Comparison of ENCODE assay signal across 8 cellular contexts in genomic region chr9:123353984-123354591, GRCh38.
DNase-seq lines count a peak whose midpoint lies in the region; ATAC-seq lines count a peak whose summit lies in the region.

No MANE protein-coding gene starts in this region.

- H3K27me3 ChIP-seq in HAP-1 (ENCODE audit: low read depth) = peaks cover 16% of the 10 kb centered on the region

- no peaks in the 10 kb centered on the region for H3K9me3 Mint-ChIP-seq in memory B cell
- no peaks in the 10 kb centered on the region for H3K9me3 Mint-ChIP-seq in stimulated activated naive B cell treated with anti-CD40 and anti-IgM and Interleukin-4, amounts not matched to agents 10 μg/mL and 1 μg/mL and 100 μg/mL, for 72 hours

- in situ Hi-C loops in HAP-1 (cut with MboI; ENCODE audit: low sequenced_read_pairs) = loop anchor here (5.0 to 25.0 kb wide), 3 partner anchors 33 to 1242 kb away; no protein-coding TSS in a partner anchor

- H3K36me3 ChIP-seq in HAP-1 (replicated peaks) = no peaks in the 10 kb centered on the region

- H3K4me1 ChIP-seq in HAP-1 = peaks cover 7% of the 10 kb centered on the region

- H3K4me3 ChIP-seq in HAP-1 = no peak overlapping the region

- DNase-seq in ELR (ENCODE audit: low read depth) (peak; percentile 73), HAP-1 (ENCODE audit: low spot score in 2 of 2) (peak; percentile 54 to 90), NCI-H2196 (lab: John Stamatoyannopoulos, UW; ENCODE audit: unreplicated experiment) (peak; percentile 69), ecto neural progenitor cell (ENCODE audit: low spot score) (peak; percentile 91), memory B cell (ENCODE audit: low spot score in 2 of 2) (peak; percentile 54 to 71)
- DNase-seq in activated CD4-positive, alpha-beta T cell treated with anti-CD3 and anti-CD28 coated beads, Interleukin-2, amount 50 U/mL, for 1 hour = peak; percentile 57
- DNase-seq in stimulated activated naive B cell treated with anti-CD40 and anti-IgM and Interleukin-4, amounts not matched to agents 10 μg/mL and 1 μg/mL and 100 μg/mL, for 72 hours = peak; percentile 44

- H3K4me3 Mint-ChIP-seq in memory B cell = no peak overlapping the region
- H3K4me3 Mint-ChIP-seq in stimulated activated naive B cell treated with anti-CD40 and anti-IgM and Interleukin-4, amounts not matched to agents 10 μg/mL and 1 μg/mL and 100 μg/mL, for 72 hours = peak overlapping the region in 1 of 2 donors; percentile 40

- H3K9me3 ChIP-seq in HAP-1 = no peaks in the 10 kb centered on the region

- ATAC-seq in memory B cell (ENCODE audit: low read depth) (peak; percentile 78), GM21381 (IDR thresholded peaks at IDR 0.05; ENCODE audit: unreplicated experiment) (no peak)
- peak; percentile 79 to 81 for ATAC-seq in stimulated activated naive B cell treated with anti-CD40 and anti-IgM and Interleukin-4, amounts not matched to agents 10 μg/mL and 1 μg/mL and 100 μg/mL, for 72 hours (replicated peaks)

- peaks cover 12% of the 10 kb centered on the region for H3K27me3 Mint-ChIP-seq in memory B cell
- H3K27me3 Mint-ChIP-seq in stimulated activated naive B cell treated with anti-CD40 and anti-IgM and Interleukin-4, amounts not matched to agents 10 μg/mL and 1 μg/mL and 100 μg/mL, for 72 hours = peaks cover 0 to 5% of the 10 kb centered on the region in 2 donors

- H3K4me1 Mint-ChIP-seq in memory B cell = peaks cover 13% of the 10 kb centered on the region
- H3K4me1 Mint-ChIP-seq in stimulated activated naive B cell treated with anti-CD40 and anti-IgM and Interleukin-4, amounts not matched to agents 10 μg/mL and 1 μg/mL and 100 μg/mL, for 72 hours = peaks cover 24 to 63% of the 10 kb centered on the region in 2 donors

- H3K36me3 Mint-ChIP-seq in memory B cell = no peaks in the 10 kb centered on the region
- peaks cover 61 to 65% of the 10 kb centered on the region in 2 donors for H3K36me3 Mint-ChIP-seq in stimulated activated naive B cell treated with anti-CD40 and anti-IgM and Interleukin-4, amounts not matched to agents 10 μg/mL and 1 μg/mL and 100 μg/mL, for 72 hours

- no peak overlapping the region for H3K27ac Mint-ChIP-seq in memory B cell
- no peak overlapping the region for H3K27ac Mint-ChIP-seq in stimulated activated naive B cell treated with anti-CD40 and anti-IgM and Interleukin-4, amounts not matched to agents 10 μg/mL and 1 μg/mL and 100 μg/mL, for 72 hours
